Comparison of ENCODE assay signal across 10 cellular contexts in the genomic region with DNA sequence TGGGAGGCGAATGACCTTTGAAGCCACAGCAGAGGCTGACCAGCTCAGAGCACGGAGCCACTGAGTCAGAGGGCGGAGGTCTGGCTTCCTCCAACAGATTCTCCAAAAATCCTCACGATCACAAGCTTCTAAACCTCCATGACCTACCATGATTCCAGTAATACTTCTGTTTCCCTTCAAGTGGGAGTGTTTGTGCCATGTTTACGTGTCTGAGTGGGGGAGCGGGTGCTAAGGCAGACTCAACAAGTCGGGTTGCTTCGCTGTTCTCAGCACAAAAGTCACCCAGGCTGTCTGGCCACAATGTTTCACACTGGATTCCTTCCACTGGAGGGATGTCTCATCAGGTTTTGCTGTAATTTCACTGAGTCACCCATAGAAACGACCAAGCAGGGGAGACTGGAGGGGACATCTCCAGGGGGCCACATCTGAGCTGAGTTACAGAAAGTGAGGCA.
DNase-seq lines count a peak whose midpoint lies in the region; ATAC-seq, FAIRE-seq and TF ChIP-seq lines count a peak whose summit lies in the region.
"Had no signal": no experiment of that assay in that cellular context is flagged by ENCODE, and none has a peak within 500 bp of the region (broad histone marks: within the 10 kb centered on the region; RNA-seq: fewer than 3 reads in every experiment).

No MANE protein-coding gene starts in this region.

- no peak for ATAC-seq in CD4-positive, CD25-positive, alpha-beta regulatory T cell (ENCODE audit: low read depth in 2 of 2)
- ATAC-seq in GM21381 (IDR thresholded peaks at IDR 0.05; ENCODE audit: unreplicated experiment) (no peak), left lobe of liver (no peak)

- no peak overlapping the region for H3K4me3 ChIP-seq in CD4-positive, CD25-positive, alpha-beta regulatory T cell (ENCODE audit: low read depth, low read length)
- no peak overlapping the region for H3K4me3 ChIP-seq in OCI-LY7 (ENCODE audit: low read depth, low read length, poor library complexity, severe bottlenecking)

- peaks cover 35% of the 10 kb centered on the region for H3K4me1 ChIP-seq in CD4-positive, CD25-positive, alpha-beta regulatory T cell (ENCODE audit: control insufficient read depth, insufficient read depth, low read length, poor library complexity, severe bottlenecking)
- peaks cover 14% of the 10 kb centered on the region for H3K4me1 ChIP-seq in OCI-LY7 (ENCODE audit: insufficient read depth, low read length, poor library complexity, severe bottlenecking)

- no peaks in the 10 kb centered on the region for H3K9me3 ChIP-seq in CD4-positive, CD25-positive, alpha-beta regulatory T cell (ENCODE audit: control insufficient read depth in 2 of 2, low read length in 2 of 2)
- H3K9me3 ChIP-seq in OCI-LY7 (ENCODE audit: low read length) = no peaks in the 10 kb centered on the region

- intact Hi-C loops in OCI-LY7 (cut with micrococcal nuclease; ENCODE audit: unreplicated experiment) = no loop called here

- no peak for DNase-seq in CD4-positive, CD25-positive, alpha-beta regulatory T cell
- DNase-seq in NCI-H226 (peak; percentile 42), pons (ENCODE audit: low spot score) (peak; percentile 41), GM12891 (ENCODE audit: insufficient read length, low spot score) (no peak), left lobe of liver (ENCODE audit: low spot score) (no peak), OCI-LY7 (ENCODE audit: low spot score) (no peak)
- DNase-seq: cortex of kidney, nucleus accumbens had no signal

- H3K9me3 Mint-ChIP-seq in CD4-positive, CD25-positive, alpha-beta regulatory T cell = no peaks in the 10 kb centered on the region

- no peaks in the 10 kb centered on the region for H3K27me3 Mint-ChIP-seq in CD4-positive, CD25-positive, alpha-beta regulatory T cell

- TF ChIP-seq CTCF in OCI-LY7 (conservative IDR thresholded peaks at IDR 0.05; ENCODE audit: low read length) = no peak

- no peaks in the 10 kb centered on the region for H3K9me2 ChIP-seq in OCI-LY7 (ENCODE audit: insufficient read depth, low read length)

- CTCF ChIA-PET in OCI-LY7 (lab: Charles Lee; ENCODE audit: unreplicated experiment) = interaction anchor here (0.6 kb wide), 1 partner anchor 13 kb away, joined by 3 read pairs; no protein-coding TSS in a partner anchor

- peak overlapping the region in 1 of 4 donors; percentile 13 for H3K4me3 Mint-ChIP-seq in CD4-positive, CD25-positive, alpha-beta regulatory T cell

- H3K27ac ChIP-seq in CD4-positive, CD25-positive, alpha-beta regulatory T cell (ENCODE audit: insufficient read depth, low read length, poor library complexity, severe bottlenecking) = no peak overlapping the region
- no peak overlapping the region for H3K27ac ChIP-seq in OCI-LY7 (ENCODE audit: low read depth, low read length, poor library complexity, severe bottlenecking)

- no TSS peak for BruUV-seq in OCI-LY7 (replicated peaks; lab: Mats Ljungman, UMichigan)

- H3K36me3 ChIP-seq in CD4-positive, CD25-positive, alpha-beta regulatory T cell (ENCODE audit: control insufficient read depth, insufficient read depth, low read length) = peaks cover 60% of the 10 kb centered on the region
- no peaks in the 10 kb centered on the region; the same call in 1 of the 2 replicates for H3K36me3 ChIP-seq in OCI-LY7 (ENCODE audit: insufficient read depth, low read length)

- FAIRE-seq in endometrium (lab: Jason Lieb, UNC) = peak; percentile 60
- no peak for FAIRE-seq in GM12891 (lab: Jason Lieb, UNC)

- peaks cover 16% of the 10 kb centered on the region for H3K36me3 Mint-ChIP-seq in CD4-positive, CD25-positive, alpha-beta regulatory T cell

- H3K79me2 ChIP-seq in OCI-LY7 (ENCODE audit: insufficient read depth, low read depth, low read length) = no peaks in the 10 kb centered on the region

- POLR2A ChIA-PET in OCI-LY7 (lab: Charles Lee) = interaction anchor here (0.6 kb wide), 1 partner anchor 154 kb away, joined by 5 read pairs; no protein-coding TSS in a partner anchor

- no peak for TF ChIP-seq POLR2A in GM12891 (IDR thresholded peaks at IDR 0.05; ENCODE audit: low read depth, low read length)

- no peaks in the 10 kb centered on the region for H4K20me1 ChIP-seq in OCI-LY7 (ENCODE audit: insufficient read depth, low read length)

- peak overlapping the region; percentile 52 to 69 (median 69) for H3K27ac Mint-ChIP-seq in CD4-positive, CD25-positive, alpha-beta regulatory T cell

- H2AFZ ChIP-seq in OCI-LY7 (ENCODE audit: low read length) = no peak overlapping the region

- H3K4me2 ChIP-seq in OCI-LY7 (ENCODE audit: low read length) = no peak overlapping the region

- H3K27me3 ChIP-seq in CD4-positive, CD25-positive, alpha-beta regulatory T cell (ENCODE audit: control insufficient read depth, insufficient read depth, low read length) = no peaks in the 10 kb centered on the region

- peaks cover 3 to 91% (median 36%) of the 10 kb centered on the region in 4 donors for H3K4me1 Mint-ChIP-seq in CD4-positive, CD25-positive, alpha-beta regulatory T cell

TF ChIP-seq in GM12891, 5 proteins besides CTCF, POLR2A, EP300 and RAD21:
- TF ChIP-seq POLR2AphosphoS5 (IDR thresholded peaks at IDR 0.05; ENCODE audit: low read depth, low read length) (no peak), TAF1 (IDR thresholded peaks at IDR 0.05; ENCODE audit: low read depth, low read length) (no peak), SPI1 (IDR thresholded peaks at IDR 0.05; ENCODE audit: low read depth, low read length) (no peak), PAX5 (IDR thresholded peaks at IDR 0.05; ENCODE audit: insufficient read depth, low read length, severe bottlenecking) (no peak), POU2F2 (IDR thresholded peaks at IDR 0.05; ENCODE audit: low read depth, low read length) (no peak)
TF ChIP-seq in GM12891: peak in this region for 0.

Comparison
In these comparisons a context has a peak if more than half of its experiments do, and no peak if none do; other contexts are left out.
1. DNase-seq: peak in NCI-H226 (single experiment) and pons (single experiment); none in CD4-positive, CD25-positive, alpha-beta regulatory T cell (0 of 3), GM12891 (single experiment), left lobe of liver (single experiment) and OCI-LY7 (single experiment).